ENCODE assay signal across 15 cellular contexts in the genomic region with DNA sequence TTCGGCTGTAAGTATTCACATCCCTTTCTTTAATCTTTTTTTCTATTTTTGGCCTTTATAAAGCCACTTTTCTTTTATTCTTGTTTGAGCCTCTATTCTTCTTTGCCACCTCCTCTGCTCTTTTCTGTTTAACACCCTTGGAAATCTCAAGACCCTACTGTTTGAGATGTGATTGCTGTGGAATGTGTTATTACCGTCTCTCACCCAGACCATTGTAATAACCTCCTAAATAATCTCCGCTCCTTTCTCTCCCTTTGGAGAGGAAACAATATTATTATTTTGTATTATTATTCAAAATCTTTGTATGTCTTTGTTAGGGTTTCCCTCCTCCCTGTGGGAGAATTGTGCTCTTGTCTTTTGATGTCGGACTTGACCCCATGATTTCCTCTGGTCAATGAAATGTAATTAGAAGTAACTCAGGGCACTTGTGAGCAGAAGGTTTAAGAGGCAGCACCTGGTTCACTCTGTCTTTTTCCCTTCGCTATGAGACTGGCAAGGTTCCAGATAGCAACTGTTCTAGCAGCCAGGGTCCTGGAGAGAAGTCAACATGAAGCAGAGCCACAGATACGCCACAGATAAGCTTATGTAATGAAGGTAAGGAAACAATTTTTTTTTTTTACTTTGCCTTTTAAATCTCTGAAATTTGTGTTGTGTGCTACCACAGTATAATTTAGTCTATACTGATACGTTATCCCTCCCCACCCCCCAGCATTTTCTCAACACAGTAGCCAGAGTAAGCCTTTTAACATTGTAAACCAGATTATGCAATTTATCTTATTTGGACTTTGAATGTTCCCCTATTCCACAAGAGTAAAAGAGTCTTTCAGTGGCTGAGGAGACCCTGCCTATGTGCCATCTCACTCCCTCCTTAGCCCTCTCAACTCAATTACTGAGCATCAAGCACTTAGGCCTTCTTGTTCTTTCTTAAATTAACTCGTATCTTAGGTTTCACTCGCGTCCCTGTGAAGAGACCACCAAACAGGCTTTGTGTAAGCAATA.
A peak's percentile ranks its signal among the peaks of the same experiment; 100 is the strongest.
DNase-seq lines count a peak whose midpoint lies in the region; FAIRE-seq and TF ChIP-seq lines count a peak whose summit lies in the region.
"Had no signal": no experiment of that assay in that cellular context is flagged by ENCODE, and none has a peak within 500 bp of the region (broad histone marks: within the 10 kb centered on the region; RNA-seq: fewer than 3 reads in every experiment).

No MANE protein-coding gene starts in this region.

- no peak overlapping the region for H3K27ac ChIP-seq in ovary
- H3K27ac ChIP-seq: epithelial cell of prostate, HL-60, SK-N-MC had no signal

- no peak for TF ChIP-seq CTCF in ovary (IDR thresholded peaks at IDR 0.05)

- H3K27me3 ChIP-seq in ovary, result no peaks in the 10 kb centered on the region

- no peak for TF ChIP-seq POLR2A in ovary (IDR thresholded peaks at IDR 0.05)

- peak; percentile 70 for FAIRE-seq in GM19239 (lab: Jason Lieb, UNC)

- DNase-seq in GM19239 (ENCODE audit: insufficient read length, low spot score) (no peak), NCI-H2081 (lab: John Stamatoyannopoulos, UW) (peak; percentile 78 to 91), SHP77 treated with DMSO at 0.1 percent for 48 hours (lab: John Stamatoyannopoulos, UW) (peak; percentile 72), medulla oblongata (ENCODE audit: extremely low spot score) (peak; percentile 23), SIG-M5 (lab: John Stamatoyannopoulos, UW) (no peak), ovary (no peak), hippocampal formation (lab: John Stamatoyannopoulos, UW) (no peak)
- DNase-seq in effector CD4-positive, alpha-beta T cell, result no peak
- DNase-seq: activated CD4-positive, alpha-beta T cell treated with anti-CD3 and anti-CD28 coated beads, Interleukin-2, amount 50 U/mL, for 1 hour; activated naive CD8-positive, alpha-beta T cell treated with anti-CD3 and anti-CD28 coated beads for 36 hours; CD4-positive, alpha-beta T cell; NCI-H1930 had no signal

- 73 to 76% (median 74%) methylated on average over 10 of the region's 10 CpGs for WGBS in ovary, 3 donors

- no peaks in the 10 kb centered on the region for H3K9me3 ChIP-seq in ovary

- no peaks in the 10 kb centered on the region for H3K4me1 ChIP-seq in ovary (ENCODE audit: insufficient read depth)

- intact Hi-C loops in ovary (cut with DNase I), result no loop called here

- TF ChIP-seq EP300 in ovary (IDR thresholded peaks at IDR 0.05), result no peak

- no peaks in the 10 kb centered on the region for H3K36me3 ChIP-seq in ovary

- H3K4me3 ChIP-seq in ovary, result no peak overlapping the region
- H3K4me3 ChIP-seq: SK-N-MC had no signal

Comparison
In these comparisons a context has a peak if more than half of its experiments do, and no peak if none do; other contexts are left out.
1. DNase-seq: peak in NCI-H2081 (2 of 2), SHP77 treated with DMSO at 0.1 percent for 48 hours (single experiment) and medulla oblongata (single experiment); none in GM19239 (single experiment), SIG-M5 (single experiment), effector CD4-positive, alpha-beta T cell (single experiment), ovary (0 of 5) and hippocampal formation (0 of 2).